In genomic region chr12:68844318-68844745, GRCh38 we compare ENCODE assay signal across 1 cellular context.
TF ChIP-seq lines count a peak whose summit lies in the region.

No MANE protein-coding gene starts in this region.

TF ChIP-seq in A549, 52 proteins besides CTCF, POLR2A, EP300 and RAD21 (continued from another document):
- TF ChIP-seq, protein P1, sequence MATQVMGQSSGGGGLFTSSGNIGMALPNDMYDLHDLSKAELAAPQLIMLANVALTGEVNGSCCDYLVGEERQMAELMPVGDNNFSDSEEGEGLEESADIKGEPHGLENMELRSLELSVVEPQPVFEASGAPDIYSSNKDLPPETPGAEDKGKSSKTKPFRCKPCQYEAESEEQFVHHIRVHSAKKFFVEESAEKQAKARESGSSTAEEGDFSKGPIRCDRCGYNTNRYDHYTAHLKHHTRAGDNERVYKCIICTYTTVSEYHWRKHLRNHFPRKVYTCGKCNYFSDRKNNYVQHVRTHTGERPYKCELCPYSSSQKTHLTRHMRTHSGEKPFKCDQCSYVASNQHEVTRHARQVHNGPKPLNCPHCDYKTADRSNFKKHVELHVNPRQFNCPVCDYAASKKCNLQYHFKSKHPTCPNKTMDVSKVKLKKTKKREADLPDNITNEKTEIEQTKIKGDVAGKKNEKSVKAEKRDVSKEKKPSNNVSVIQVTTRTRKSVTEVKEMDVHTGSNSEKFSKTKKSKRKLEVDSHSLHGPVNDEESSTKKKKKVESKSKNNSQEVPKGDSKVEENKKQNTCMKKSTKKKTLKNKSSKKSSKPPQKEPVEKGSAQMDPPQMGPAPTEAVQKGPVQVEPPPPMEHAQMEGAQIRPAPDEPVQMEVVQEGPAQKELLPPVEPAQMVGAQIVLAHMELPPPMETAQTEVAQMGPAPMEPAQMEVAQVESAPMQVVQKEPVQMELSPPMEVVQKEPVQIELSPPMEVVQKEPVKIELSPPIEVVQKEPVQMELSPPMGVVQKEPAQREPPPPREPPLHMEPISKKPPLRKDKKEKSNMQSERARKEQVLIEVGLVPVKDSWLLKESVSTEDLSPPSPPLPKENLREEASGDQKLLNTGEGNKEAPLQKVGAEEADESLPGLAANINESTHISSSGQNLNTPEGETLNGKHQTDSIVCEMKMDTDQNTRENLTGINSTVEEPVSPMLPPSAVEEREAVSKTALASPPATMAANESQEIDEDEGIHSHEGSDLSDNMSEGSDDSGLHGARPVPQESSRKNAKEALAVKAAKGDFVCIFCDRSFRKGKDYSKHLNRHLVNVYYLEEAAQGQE (IDR thresholded peaks at IDR 0.05): no peak
- TF ChIP-seq, protein P2, sequence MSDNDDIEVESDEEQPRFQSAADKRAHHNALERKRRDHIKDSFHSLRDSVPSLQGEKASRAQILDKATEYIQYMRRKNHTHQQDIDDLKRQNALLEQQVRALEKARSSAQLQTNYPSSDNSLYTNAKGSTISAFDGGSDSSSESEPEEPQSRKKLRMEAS (IDR thresholded peaks at IDR 0.05): no peak
- no peak for TF ChIP-seq ZNF302 (CRISPR knock-in tag; IDR thresholded peaks at IDR 0.05)
- no peak for TF ChIP-seq HES2 (IDR thresholded peaks at IDR 0.05)
- TF ChIP-seq SREBF2 (IDR thresholded peaks at IDR 0.05): no peak
- TF ChIP-seq TFCP2L1 (CRISPR knock-in tag; IDR thresholded peaks at IDR 0.05): no peak
- TF ChIP-seq JUN (IDR thresholded peaks at IDR 0.05): no peak
- no peak for TF ChIP-seq RFX5 (IDR thresholded peaks at IDR 0.05)
- TF ChIP-seq CEBPB (IDR thresholded peaks at IDR 0.05): no peak
- 0 out of 2 replicates have a peak, but pooled peaks have one; percentile 88 for TF ChIP-seq POLR2AphosphoS2 (conservative IDR thresholded peaks at IDR 0.05; ENCODE audit: low read length)
- no peak for TF ChIP-seq KDM1A (IDR thresholded peaks at IDR 0.05; ENCODE audit: low read depth)
- TF ChIP-seq, protein P3, sequence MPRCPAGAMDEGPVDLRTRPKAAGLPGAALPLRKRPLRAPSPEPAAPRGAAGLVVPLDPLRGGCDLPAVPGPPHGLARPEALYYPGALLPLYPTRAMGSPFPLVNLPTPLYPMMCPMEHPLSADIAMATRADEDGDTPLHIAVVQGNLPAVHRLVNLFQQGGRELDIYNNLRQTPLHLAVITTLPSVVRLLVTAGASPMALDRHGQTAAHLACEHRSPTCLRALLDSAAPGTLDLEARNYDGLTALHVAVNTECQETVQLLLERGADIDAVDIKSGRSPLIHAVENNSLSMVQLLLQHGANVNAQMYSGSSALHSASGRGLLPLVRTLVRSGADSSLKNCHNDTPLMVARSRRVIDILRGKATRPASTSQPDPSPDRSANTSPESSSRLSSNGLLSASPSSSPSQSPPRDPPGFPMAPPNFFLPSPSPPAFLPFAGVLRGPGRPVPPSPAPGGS (IDR thresholded peaks at IDR 0.05): no peak
- no peak for TF ChIP-seq HEYL (CRISPR knock-in tag; IDR thresholded peaks at IDR 0.05)
- TF ChIP-seq RCOR1 (IDR thresholded peaks at IDR 0.05; ENCODE audit: low read depth, low read length): no peak
